In genomic region chr10:22821921-22822320, GRCh38 we compare ENCODE assay signal across 1 cellular context.
TF ChIP-seq lines count a peak whose summit lies in the region.

No MANE protein-coding gene starts in this region.

TF ChIP-seq in HEK293, 187 proteins besides CTCF, POLR2A, EP300 and RAD21 (continued from another document):
- 0 out of 2 replicates have a peak, but pooled peaks have one; percentile 18 for TF ChIP-seq ZNF24 (tag by site-specific recombination; IDR thresholded peaks at IDR 0.05)
- TF ChIP-seq ZNF426 (tag by site-specific recombination; IDR thresholded peaks at IDR 0.05): peak; percentile 92
- peak; percentile 77; the same call in 1 of the 2 replicates for TF ChIP-seq ZNF292 (tag by site-specific recombination; IDR thresholded peaks at IDR 0.05; ENCODE audit: borderline replicate concordance, low read depth)
- TF ChIP-seq ZNF791 (tag by site-specific recombination; IDR thresholded peaks at IDR 0.05): peak; percentile 69; the same call in 1 of the 2 replicates
- peak; percentile 81 for TF ChIP-seq ZNF623 (tag by site-specific recombination; IDR thresholded peaks at IDR 0.05)
- TF ChIP-seq ZNF140 (tag by site-specific recombination; IDR thresholded peaks at IDR 0.05): peak; percentile 82
- peak; percentile 25; the same call in 1 of the 2 replicates for TF ChIP-seq SP3 (tag by site-specific recombination; IDR thresholded peaks at IDR 0.05)
- TF ChIP-seq ZNF433 (tag by site-specific recombination; IDR thresholded peaks at IDR 0.05; ENCODE audit: low read depth): peak; percentile 82; the same call in 1 of the 2 replicates
- peak; percentile 72; the same call in 1 of the 2 replicates for TF ChIP-seq ZNF19 (tag by site-specific recombination; IDR thresholded peaks at IDR 0.05; ENCODE audit: low read depth)
- TF ChIP-seq, protein P1, sequence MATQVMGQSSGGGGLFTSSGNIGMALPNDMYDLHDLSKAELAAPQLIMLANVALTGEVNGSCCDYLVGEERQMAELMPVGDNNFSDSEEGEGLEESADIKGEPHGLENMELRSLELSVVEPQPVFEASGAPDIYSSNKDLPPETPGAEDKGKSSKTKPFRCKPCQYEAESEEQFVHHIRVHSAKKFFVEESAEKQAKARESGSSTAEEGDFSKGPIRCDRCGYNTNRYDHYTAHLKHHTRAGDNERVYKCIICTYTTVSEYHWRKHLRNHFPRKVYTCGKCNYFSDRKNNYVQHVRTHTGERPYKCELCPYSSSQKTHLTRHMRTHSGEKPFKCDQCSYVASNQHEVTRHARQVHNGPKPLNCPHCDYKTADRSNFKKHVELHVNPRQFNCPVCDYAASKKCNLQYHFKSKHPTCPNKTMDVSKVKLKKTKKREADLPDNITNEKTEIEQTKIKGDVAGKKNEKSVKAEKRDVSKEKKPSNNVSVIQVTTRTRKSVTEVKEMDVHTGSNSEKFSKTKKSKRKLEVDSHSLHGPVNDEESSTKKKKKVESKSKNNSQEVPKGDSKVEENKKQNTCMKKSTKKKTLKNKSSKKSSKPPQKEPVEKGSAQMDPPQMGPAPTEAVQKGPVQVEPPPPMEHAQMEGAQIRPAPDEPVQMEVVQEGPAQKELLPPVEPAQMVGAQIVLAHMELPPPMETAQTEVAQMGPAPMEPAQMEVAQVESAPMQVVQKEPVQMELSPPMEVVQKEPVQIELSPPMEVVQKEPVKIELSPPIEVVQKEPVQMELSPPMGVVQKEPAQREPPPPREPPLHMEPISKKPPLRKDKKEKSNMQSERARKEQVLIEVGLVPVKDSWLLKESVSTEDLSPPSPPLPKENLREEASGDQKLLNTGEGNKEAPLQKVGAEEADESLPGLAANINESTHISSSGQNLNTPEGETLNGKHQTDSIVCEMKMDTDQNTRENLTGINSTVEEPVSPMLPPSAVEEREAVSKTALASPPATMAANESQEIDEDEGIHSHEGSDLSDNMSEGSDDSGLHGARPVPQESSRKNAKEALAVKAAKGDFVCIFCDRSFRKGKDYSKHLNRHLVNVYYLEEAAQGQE (tag by site-specific recombination; IDR thresholded peaks at IDR 0.05): peak; percentile 80; the same call in 1 of the 2 replicates
- peak; percentile 55; the same call in 1 of the 2 replicates for TF ChIP-seq ZFP37 (tag by site-specific recombination; IDR thresholded peaks at IDR 0.05)
- TF ChIP-seq ZNF266 (tag by site-specific recombination; IDR thresholded peaks at IDR 0.05; ENCODE audit: low read depth): peak; percentile 93
- TF ChIP-seq ZNF354C (tag by site-specific recombination; IDR thresholded peaks at IDR 0.05; ENCODE audit: borderline replicate concordance, low read depth): 0 out of 2 replicates have a peak, but pooled peaks have one; percentile 65
- TF ChIP-seq ZNF121 (tag by site-specific recombination; IDR thresholded peaks at IDR 0.05): 0 out of 2 replicates have a peak, but pooled peaks have one; percentile 27
- TF ChIP-seq ZNF518A (tag by site-specific recombination; conservative IDR thresholded peaks at IDR 0.05; ENCODE audit: low read depth): peak; percentile 93
- TF ChIP-seq, protein P2, sequence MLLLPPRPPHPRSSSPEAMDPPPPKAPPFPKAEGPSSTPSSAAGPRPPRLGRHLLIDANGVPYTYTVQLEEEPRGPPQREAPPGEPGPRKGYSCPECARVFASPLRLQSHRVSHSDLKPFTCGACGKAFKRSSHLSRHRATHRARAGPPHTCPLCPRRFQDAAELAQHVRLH (tag by site-specific recombination; IDR thresholded peaks at IDR 0.05): 0 out of 2 replicates have a peak, but pooled peaks have one; percentile 29
- TF ChIP-seq ZNF530 (tag by site-specific recombination; IDR thresholded peaks at IDR 0.05; ENCODE audit: low read depth): 0 out of 2 replicates have a peak, but pooled peaks have one; percentile 67
- peak; percentile 62 for TF ChIP-seq ZNF629 (tag by site-specific recombination; IDR thresholded peaks at IDR 0.05)
- 0 out of 2 replicates have a peak, but pooled peaks have one; percentile 29 for TF ChIP-seq ZNF366 (tag by site-specific recombination; conservative IDR thresholded peaks at IDR 0.05)
- TF ChIP-seq, protein P3, sequence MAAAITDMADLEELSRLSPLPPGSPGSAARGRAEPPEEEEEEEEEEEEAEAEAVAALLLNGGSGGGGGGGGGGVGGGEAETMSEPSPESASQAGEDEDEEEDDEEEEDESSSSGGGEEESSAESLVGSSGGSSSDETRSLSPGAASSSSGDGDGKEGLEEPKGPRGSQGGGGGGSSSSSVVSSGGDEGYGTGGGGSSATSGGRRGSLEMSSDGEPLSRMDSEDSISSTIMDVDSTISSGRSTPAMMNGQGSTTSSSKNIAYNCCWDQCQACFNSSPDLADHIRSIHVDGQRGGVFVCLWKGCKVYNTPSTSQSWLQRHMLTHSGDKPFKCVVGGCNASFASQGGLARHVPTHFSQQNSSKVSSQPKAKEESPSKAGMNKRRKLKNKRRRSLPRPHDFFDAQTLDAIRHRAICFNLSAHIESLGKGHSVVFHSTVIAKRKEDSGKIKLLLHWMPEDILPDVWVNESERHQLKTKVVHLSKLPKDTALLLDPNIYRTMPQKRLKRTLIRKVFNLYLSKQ (tag by site-specific recombination; IDR thresholded peaks at IDR 0.05; ENCODE audit: borderline replicate concordance): peak; percentile 66; the same call in 1 of the 2 replicates
- TF ChIP-seq ZNF555 (tag by site-specific recombination; conservative IDR thresholded peaks at IDR 0.05): peak; percentile 92
- peak; percentile 39 for TF ChIP-seq ZNF654 (tag by site-specific recombination; IDR thresholded peaks at IDR 0.05; ENCODE audit: low read depth)
- 0 out of 2 replicates have a peak, but pooled peaks have one; percentile 54 for TF ChIP-seq ZNF704 (tag by site-specific recombination; IDR thresholded peaks at IDR 0.05)
